In the genomic region with DNA sequence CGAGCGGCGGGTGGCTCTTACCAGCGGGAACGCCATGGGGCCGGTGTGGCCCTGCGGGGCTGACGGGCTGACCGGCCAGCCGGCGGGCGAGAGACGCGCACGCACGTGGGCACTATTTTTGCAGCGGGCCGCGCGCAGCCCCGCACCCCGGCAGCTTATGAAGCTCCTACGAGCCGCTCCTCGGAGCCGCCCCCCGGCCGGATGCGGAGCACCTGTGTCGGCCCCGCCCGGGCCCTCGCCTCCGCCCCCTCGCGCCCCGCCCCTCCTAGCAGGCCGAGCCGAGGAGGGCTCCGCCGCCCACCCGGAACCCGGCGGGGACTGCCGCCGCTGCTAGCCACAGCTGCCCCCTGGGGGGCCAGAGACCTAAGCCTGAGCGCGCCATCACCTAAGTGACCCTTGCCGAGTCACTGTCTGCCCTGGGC, we compare ENCODE assay signal across 8 cellular contexts. TPM values are rescaled to one million over a fixed set of nuclear protein-coding genes. Genes with fewer than 3 reads are reported as not detected.
DNase-seq lines count a peak whose midpoint lies in the region; ATAC-seq and TF ChIP-seq lines count a peak whose summit lies in the region.

No MANE protein-coding gene starts in this region.

- in situ Hi-C loops in G401 (cut with HindIII; ENCODE audit: low sequenced_read_pairs) = no loop called here

- H3K27me3 Mint-ChIP-seq in activated naive CD4-positive, alpha-beta T cell treated with anti-CD3 and anti-CD28 coated beads, Interleukin-2, amount 10 ng/mL, durations not matched to agents 7 days and 5 days = peaks cover 65% of the 10 kb centered on the region

- no peak overlapping the region for H3K4me3 Mint-ChIP-seq in activated naive CD4-positive, alpha-beta T cell treated with anti-CD3 and anti-CD28 coated beads, Interleukin-2, amount 10 ng/mL, durations not matched to agents 7 days and 5 days

- H3K4me3 ChIP-seq in BJ (ENCODE audit: low read depth, low read length) (peak overlapping the region; percentile 47), iPS-18c (ENCODE audit: insufficient read depth, low read depth, low read length) (peak overlapping the region; percentile 49)

- H3K9me3 ChIP-seq in iPS-18c (ENCODE audit: control insufficient read depth, insufficient read depth, low read length) = peaks cover 4% of the 10 kb centered on the region

- peaks cover 17% of the 10 kb centered on the region for H3K27me3 ChIP-seq in BJ (ENCODE audit: control insufficient read depth, insufficient read depth, low read length)

- ATAC-seq in GM18873 (IDR thresholded peaks at IDR 0.05; ENCODE audit: low FRiP score, unreplicated experiment) = no peak

- no peaks in the 10 kb centered on the region for H3K36me3 Mint-ChIP-seq in activated naive CD4-positive, alpha-beta T cell treated with anti-CD3 and anti-CD28 coated beads, Interleukin-2, amount 10 ng/mL, durations not matched to agents 7 days and 5 days

- POLR2A ChIA-PET in BJ (lab: Charles Lee) = no interaction called here

- H3K4me1 Mint-ChIP-seq in activated naive CD4-positive, alpha-beta T cell treated with anti-CD3 and anti-CD28 coated beads, Interleukin-2, amount 10 ng/mL, durations not matched to agents 7 days and 5 days = peaks cover 5% of the 10 kb centered on the region

- no peaks in the 10 kb centered on the region for H3K36me3 ChIP-seq in BJ (ENCODE audit: control insufficient read depth, insufficient read depth, low read length)

- no peak overlapping the region for H3K27ac Mint-ChIP-seq in activated naive CD4-positive, alpha-beta T cell treated with anti-CD3 and anti-CD28 coated beads, Interleukin-2, amount 10 ng/mL, durations not matched to agents 7 days and 5 days

- TF ChIP-seq CTCF in BJ (IDR thresholded peaks at IDR 0.05; ENCODE audit: insufficient read depth, low read depth, low read length) = no peak

- no peak for DNase-seq in BJ (ENCODE audit: low read depth)
- peak in 40 of 76 experiments; percentile 22 to 87 (median 59) for DNase-seq in HUDEP-2 (lab: John Stamatoyannopoulos, UW; ENCODE audit: unreplicated experiment in 76 of 76)
- peak; percentile 46 for DNase-seq in activated naive CD4-positive, alpha-beta T cell treated with anti-CD3 and anti-CD28 coated beads, Interleukin-2, amount 10 ng/mL, durations not matched to agents 7 days and 5 days
- DNase-seq in stimulated activated CD4-positive, alpha-beta T cell treated with anti-CD3 and anti-CD28 coated beads, Interleukin-2, amount 100 ng/mL, for 24 hours = peak; percentile 34 to 61
- no peak for DNase-seq in G401 (ENCODE audit: low spot score)
- DNase-seq in NCI-H2081 (lab: John Stamatoyannopoulos, UW) = no peak

- CTCF ChIA-PET in BJ (lab: Yijun Ruan, JAX) = no interaction called here
- CTCF ChIA-PET in activated naive CD4-positive, alpha-beta T cell treated with anti-CD3 and anti-CD28 coated beads, Interleukin-2, amount 10 ng/mL, durations not matched to agents 7 days and 5 days (lab: Charles Lee) = interaction anchor here (1.3 kb wide), 1 partner anchor 13 kb away, joined by 3 read pairs; no protein-coding TSS in a partner anchor

- H3K9me3 Mint-ChIP-seq in activated naive CD4-positive, alpha-beta T cell treated with anti-CD3 and anti-CD28 coated beads, Interleukin-2, amount 10 ng/mL, durations not matched to agents 7 days and 5 days = no peaks in the 10 kb centered on the region

RNA-seq across cellular contexts. Expression of gene CPEB1, which starts 0.7 kb away (rescaled TPM):
- 2.4 and 4.1 TPM in 2 replicates for polyA plus RNA-seq in BJ (2011; rRNA removed)
- polyA minus RNA-seq in BJ (2011; rRNA and poly(A)+ RNA removed) = 1.2 and 2.4 TPM in 2 replicates
- total RNA-seq in G401 (2014; rRNA removed; shearing (Covaris generic)) = 20.6 and 34.0 TPM in 2 replicates

Comparison
In these comparisons a context has a peak if more than half of its experiments do, and no peak if none do; other contexts are left out.
1. DNase-seq: peak in HUDEP-2 (40 of 76), activated naive CD4-positive, alpha-beta T cell treated with anti-CD3 and anti-CD28 coated beads, Interleukin-2, amount 10 ng/mL, durations not matched to agents 7 days and 5 days (single experiment) and stimulated activated CD4-positive, alpha-beta T cell treated with anti-CD3 and anti-CD28 coated beads, Interleukin-2, amount 100 ng/mL, for 24 hours (2 of 2); none in BJ (single experiment), G401 (single experiment) and NCI-H2081 (0 of 2).